In the genomic region with DNA sequence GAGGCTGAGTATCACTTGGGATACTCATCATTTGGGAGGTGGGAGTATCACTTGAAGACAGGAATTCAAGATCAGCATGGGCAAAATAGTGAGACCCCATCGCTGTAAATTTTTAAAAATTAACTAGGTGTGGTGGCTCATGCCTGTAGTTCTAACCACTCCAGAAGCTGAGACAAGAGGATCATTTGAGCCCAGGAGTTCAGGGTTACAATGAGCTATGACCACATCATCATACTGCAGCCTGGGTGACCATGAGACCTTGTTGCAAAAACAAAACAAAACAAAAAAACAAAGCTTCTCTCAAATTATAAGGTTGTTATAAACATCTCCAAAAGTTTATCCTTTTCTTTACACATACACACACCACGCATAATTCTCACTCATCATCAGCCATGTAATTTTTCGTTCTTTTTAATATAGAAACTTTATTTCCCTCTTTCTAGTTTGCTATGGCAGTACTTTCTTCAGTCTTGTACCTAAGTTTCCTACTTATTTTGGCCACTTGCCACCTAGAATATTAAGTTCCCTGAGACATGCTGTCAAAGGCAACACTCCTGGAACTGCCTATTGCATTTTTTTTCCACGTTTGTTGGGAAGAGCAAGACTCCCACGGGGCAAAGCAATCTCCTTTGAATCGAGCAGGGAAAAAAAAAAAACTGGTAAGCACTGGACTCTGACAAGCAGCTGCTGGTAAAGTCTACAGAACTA, we compare ENCODE assay signal across 1 cellular context.
A peak's percentile ranks its signal among the peaks of the same experiment; 100 is the strongest.
TF ChIP-seq lines count a peak whose summit lies in the region.

No MANE protein-coding gene starts in this region.

TF ChIP-seq in K562, 482 proteins besides CTCF, POLR2A, EP300 and RAD21:
- TF ChIP-seq NFIC (IDR thresholded peaks at IDR 0.05) (peak; percentile 21; the same call in 1 of the 2 replicates), CBX3 (IDR thresholded peaks at IDR 0.05; ENCODE audit: borderline replicate concordance in 1 of 2, low read length in 2 of 2) (no peak)
TF ChIP-seq in K562: peak in this region for 1.
